In the genomic region with DNA sequence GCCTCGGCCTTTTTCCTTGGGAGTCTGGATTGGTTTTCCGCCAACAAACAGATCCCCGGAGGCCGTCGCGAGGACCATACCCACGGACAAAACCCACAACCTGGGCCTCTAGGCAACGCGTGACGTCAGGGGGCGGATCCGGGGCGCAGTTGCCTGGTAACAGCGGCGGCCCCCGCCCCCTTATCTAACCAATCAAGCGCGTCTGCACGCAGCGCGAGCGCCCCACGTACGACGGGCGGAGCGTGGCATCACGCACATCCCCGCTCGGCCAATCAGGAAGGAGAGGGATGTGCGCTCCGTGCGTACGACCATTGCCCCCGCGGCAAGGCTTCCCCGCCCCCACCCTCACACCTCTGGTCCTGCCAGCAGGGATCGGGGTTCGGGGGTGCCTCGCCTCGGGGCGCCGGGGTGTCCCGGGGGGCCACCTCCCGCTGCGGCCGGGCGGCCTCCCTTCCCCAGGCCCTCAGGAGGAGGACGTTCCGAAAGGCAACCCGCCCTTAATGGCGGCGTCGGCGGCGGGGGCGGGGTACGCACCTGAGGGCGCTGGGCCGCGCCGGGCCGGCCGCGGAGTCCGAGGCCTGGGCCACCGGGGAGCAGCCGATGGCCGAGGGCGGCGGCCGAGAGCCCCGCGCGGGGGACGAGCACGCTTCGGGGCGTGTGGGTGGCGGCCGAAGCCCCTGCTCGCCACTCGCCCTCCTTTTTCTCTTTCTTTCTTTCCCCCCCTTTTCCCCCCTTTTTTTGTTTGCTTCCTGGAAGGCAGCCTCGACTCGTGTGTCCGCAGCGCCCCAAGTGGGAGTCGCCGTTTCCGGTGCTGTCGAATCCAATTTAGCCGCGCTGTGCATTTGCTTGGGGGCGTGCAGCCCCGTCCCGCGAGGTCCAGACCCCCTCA, we compare ENCODE assay signal across 8 cellular contexts. TPM values are rescaled to one million over a fixed set of nuclear protein-coding genes. Genes with fewer than 3 reads are reported as not detected.
DNase-seq lines count a peak whose midpoint lies in the region; ATAC-seq and TF ChIP-seq lines count a peak whose summit lies in the region.
"Not testable (repeated sequence)": the region's sequence is repeated elsewhere in the genome, so short reads cannot be mapped to it uniquely, and the experiment has no call there.

A gene (minus strand): TSS at position 773 of the 889 bp plus-strand sequence. CDS start 15,227 bp downstream, outside the sequence.

- TF ChIP-seq CTCF in Caco-2 (IDR thresholded peaks at IDR 0.05; ENCODE audit: insufficient read depth in 1 of 2, low read depth in 1 of 2, low read length in 1 of 2, severe bottlenecking in 1 of 2, unreplicated experiment in 1 of 2); fibroblast of the aortic adventitia (IDR thresholded peaks at IDR 0.05; ENCODE audit: insufficient read depth, low read length); suprapubic skin (IDR thresholded peaks at IDR 0.05): not testable (repeated sequence)

- H3K36me3 ChIP-seq in Caco-2 (ENCODE audit: control insufficient read depth, insufficient read depth, low read length); naive thymus-derived CD4-positive, alpha-beta T cell (ENCODE audit: control insufficient read depth in 2 of 3, insufficient read depth in 3 of 3, low read length in 3 of 3); suprapubic skin: not testable (repeated sequence)

- H3K4me3 Mint-ChIP-seq in Caco-2 (ENCODE audit: unreplicated experiment): peak within 1 kb of the TSS; percentile 52
- H3K4me3 Mint-ChIP-seq in activated T-helper 17 cell treated with anti-CD3 and anti-CD28 coated beads, Interleukin-2, amount 50 U/mL, for 72 hours: peak within 1 kb of the TSS; percentile 41
- H3K4me3 Mint-ChIP-seq in naive thymus-derived CD4-positive, alpha-beta T cell: peak within 1 kb of the TSS; percentile 58 to 83 (median 68)

- TF ChIP-seq EP300 in suprapubic skin (IDR thresholded peaks at IDR 0.05): not testable (repeated sequence)

- not testable (repeated sequence) for H3K4me1 ChIP-seq in Caco-2; naive thymus-derived CD4-positive, alpha-beta T cell (ENCODE audit: control insufficient read depth in 2 of 2, insufficient read depth in 2 of 2, low read length in 2 of 2); suprapubic skin

- H3K27me3 ChIP-seq in Caco-2 (replicated peaks; ENCODE audit: control insufficient read depth, insufficient read depth, low read length); naive thymus-derived CD4-positive, alpha-beta T cell (ENCODE audit: control insufficient read depth in 2 of 2, insufficient read depth in 2 of 2, low read length in 2 of 2); suprapubic skin: not testable (repeated sequence)

- no CpG with 5 or more reads among the region's 97 CpGs for WGBS in suprapubic skin

- ATAC-seq in GM19468 (IDR thresholded peaks at IDR 0.05; ENCODE audit: extremely low read depth, unreplicated experiment): peak; percentile 80
- ATAC-seq in HG03039 (IDR thresholded peaks at IDR 0.05; ENCODE audit: unreplicated experiment): peak; percentile 80
- peak; percentile 93 for ATAC-seq in activated T-helper 17 cell treated with anti-CD3 and anti-CD28 coated beads, Interleukin-2, amount 50 U/mL, for 72 hours (replicated peaks)
- peak; percentile 95 for ATAC-seq in naive thymus-derived CD4-positive, alpha-beta T cell

- not testable (repeated sequence) for BruUV-seq in Caco-2 (replicated peaks; lab: Mats Ljungman, UMichigan)

- H3K27ac Mint-ChIP-seq in Caco-2 (ENCODE audit: unreplicated experiment); activated T-helper 17 cell treated with anti-CD3 and anti-CD28 coated beads, Interleukin-2, amount 50 U/mL, for 72 hours: not testable (repeated sequence)
- peak within 1 kb of the TSS in 7 of 9 donors; percentile 62 to 93 (median 77) for H3K27ac Mint-ChIP-seq in naive thymus-derived CD4-positive, alpha-beta T cell

- POLR2A ChIA-PET in Caco-2 (lab: Charles Lee); naive thymus-derived CD4-positive, alpha-beta T cell (lab: Charles Lee): not testable (repeated sequence)

- DNase-seq in Caco-2; NCI-H460 (ENCODE audit: extremely low read depth, low read depth); fibroblast of the aortic adventitia (ENCODE audit: low read depth): not testable (repeated sequence)
- DNase-seq in naive thymus-derived CD4-positive, alpha-beta T cell: peak in 4 of 9 donors; percentile 56 to 85 (median 77)
- peak in 1 of 2 donors; percentile 83 for DNase-seq in suprapubic skin (ENCODE audit: low spot score in 2 of 2)

- not testable (repeated sequence) for H3K36me3 Mint-ChIP-seq in Caco-2 (ENCODE audit: insufficient read depth, unreplicated experiment); activated T-helper 17 cell treated with anti-CD3 and anti-CD28 coated beads, Interleukin-2, amount 50 U/mL, for 72 hours (ENCODE audit: low read depth); naive thymus-derived CD4-positive, alpha-beta T cell

- not testable (repeated sequence) for H3K9me3 Mint-ChIP-seq in Caco-2 (ENCODE audit: unreplicated experiment); activated T-helper 17 cell treated with anti-CD3 and anti-CD28 coated beads, Interleukin-2, amount 50 U/mL, for 72 hours; naive thymus-derived CD4-positive, alpha-beta T cell

- H3K4me3 ChIP-seq in Caco-2 (ENCODE audit: low read depth, low read length); naive thymus-derived CD4-positive, alpha-beta T cell (ENCODE audit: low read length): not testable (repeated sequence)
- H3K4me3 ChIP-seq in fibroblast of the aortic adventitia (ENCODE audit: low read depth, low read length): peak within 1 kb of the TSS; percentile 32
- peak within 1 kb of the TSS; percentile 52 for H3K4me3 ChIP-seq in suprapubic skin

- H3K27ac ChIP-seq in naive thymus-derived CD4-positive, alpha-beta T cell (ENCODE audit: low read depth, low read length): peak within 1 kb of the TSS; percentile 35
- peak within 1 kb of the TSS; percentile 94 for H3K27ac ChIP-seq in suprapubic skin

- intact Hi-C loops in Caco-2 (cut with micrococcal nuclease; ENCODE audit: unreplicated experiment); naive thymus-derived CD4-positive, alpha-beta T cell (cut with micrococcal nuclease): not testable (repeated sequence)

- CTCF ChIA-PET in Caco-2 (lab: Charles Lee); naive thymus-derived CD4-positive, alpha-beta T cell (lab: Charles Lee): not testable (repeated sequence)

- not testable (repeated sequence) for H3K4me1 Mint-ChIP-seq in Caco-2 (ENCODE audit: low read depth, unreplicated experiment); activated T-helper 17 cell treated with anti-CD3 and anti-CD28 coated beads, Interleukin-2, amount 50 U/mL, for 72 hours; naive thymus-derived CD4-positive, alpha-beta T cell

- not testable (repeated sequence) for H3K27me3 Mint-ChIP-seq in Caco-2 (ENCODE audit: insufficient read depth, unreplicated experiment); activated T-helper 17 cell treated with anti-CD3 and anti-CD28 coated beads, Interleukin-2, amount 50 U/mL, for 72 hours; naive thymus-derived CD4-positive, alpha-beta T cell

- H3K9me3 ChIP-seq in Caco-2; naive thymus-derived CD4-positive, alpha-beta T cell (ENCODE audit: control insufficient read depth in 2 of 3, low read length in 3 of 3); suprapubic skin: not testable (repeated sequence)

- TF ChIP-seq POLR2A in suprapubic skin (IDR thresholded peaks at IDR 0.05): not testable (repeated sequence)

RNA-seq across cellular contexts. Expression of the gene that starts here (rescaled TPM):
- total RNA-seq in Caco-2 (2022): 8.7 and 11.2 TPM in 2 replicates
- total RNA-seq in NCI-H460 (2014; rRNA removed; shearing (Covaris generic)): 6.2 and 14.3 TPM in 2 replicates
- 5.9 and 11.3 TPM in 2 replicates for polyA plus RNA-seq in NCI-H460 (2014; cell fraction: nucleus; rRNA removed)
- 1 to 10 TPM; 1.5 to 8.6 TPM for total RNA-seq in activated T-helper 17 cell treated with anti-CD3 and anti-CD28 coated beads, Interleukin-2, amount 50 U/mL, for 72 hours
- total RNA-seq in fibroblast of the aortic adventitia (ENCODE audit: low replicate concordance): 8.4 and 13.9 TPM in 2 replicates
- total RNA-seq in naive thymus-derived CD4-positive, alpha-beta T cell: 10 to 100 TPM; 16.6 to 44.1 (median 23.1) TPM
- 10 to 100 TPM; 12.1 to 16.3 TPM for polyA plus RNA-seq in naive thymus-derived CD4-positive, alpha-beta T cell
- 10 to 100 TPM in 3 of 4 donors, 1 to 10 TPM in 1; 6.5 to 24.3 (median 17.7) TPM for total RNA-seq in suprapubic skin
